In genomic region chr12:12786371-12786715, GRCh38 we compare ENCODE assay signal across 8 cellular contexts. TPM values are rescaled to one million over a fixed set of nuclear protein-coding genes. Genes with fewer than 3 reads are reported as not detected.
A peak's percentile ranks its signal among the peaks of the same experiment; 100 is the strongest.
DNase-seq lines count a peak whose midpoint lies in the region; ATAC-seq and TF ChIP-seq lines count a peak whose summit lies in the region.

No MANE protein-coding gene starts in this region.

- peak overlapping the region; percentile 69 to 86 (median 81) for H3K9ac ChIP-seq in BLaER1 treated with 17β-estradiol and CSF1 and Interleukin-3, amounts not matched to agents 10 nM and 100 nM

- H3K36me3 ChIP-seq in BLaER1 treated with 17β-estradiol and CSF1 and Interleukin-3, amounts not matched to agents 10 nM and 100 nM = no peaks in the 10 kb centered on the region
- H3K36me3 ChIP-seq in gastroesophageal sphincter = no peaks in the 10 kb centered on the region
- no peaks in the 10 kb centered on the region for H3K36me3 ChIP-seq in sigmoid colon

- ATAC-seq in gastroesophageal sphincter (no peak), HG02763 (IDR thresholded peaks at IDR 0.05; ENCODE audit: unreplicated experiment) (no peak), GM19452 (IDR thresholded peaks at IDR 0.05; ENCODE audit: unreplicated experiment) (no peak)

- TF ChIP-seq POLR2A in gastroesophageal sphincter (IDR thresholded peaks at IDR 0.05) (no peak), sigmoid colon (IDR thresholded peaks at IDR 0.05) (no peak)

- H3K9me3 ChIP-seq in BLaER1 treated with 17β-estradiol and CSF1 and Interleukin-3, amounts not matched to agents 10 nM and 100 nM (replicated peaks in 1 of 11) = no peaks in the 10 kb centered on the region
- H3K9me3 ChIP-seq in gastroesophageal sphincter (no peaks in the 10 kb centered on the region), sigmoid colon (no peaks in the 10 kb centered on the region)

- WGBS in gastroesophageal sphincter (ENCODE audit: low coverage in 1 of 2), 2 donors = 26 to 39% methylated on average over 2 to 4 of the region's 4 CpGs
- 11 to 26% methylated on average over 4 of the region's 4 CpGs for WGBS in sigmoid colon, 2 donors

- intact Hi-C loops in sigmoid colon (cut with DNase I) = loop anchor here (2.0 to 10.0 kb wide), 4 partner anchors 62 to 428 kb away; partner anchors contain the start of gene GPRC5A

- H4K20me1 ChIP-seq in BLaER1 treated with 17β-estradiol and CSF1 and Interleukin-3, amounts not matched to agents 10 nM and 100 nM = no peaks in the 10 kb centered on the region

- peaks cover 4% of the 10 kb centered on the region for H3K36me3 Mint-ChIP-seq in HFFc6 (ENCODE audit: low read depth)

- H3K4me2 ChIP-seq in BLaER1 treated with 17β-estradiol and CSF1 and Interleukin-3, amounts not matched to agents 10 nM and 100 nM = peak overlapping the region; percentile 91 to 97 (median 95)

- H3K4me3 Mint-ChIP-seq in HFFc6 = peak overlapping the region; percentile 85

- H3K9me3 Mint-ChIP-seq in HFFc6 = no peaks in the 10 kb centered on the region

- DNase-seq in HFFc6 (no peak), sigmoid colon (no peak), COR-L47 (lab: John Stamatoyannopoulos, UW) (no peak)

- peak overlapping the region; percentile 88 for H3K27ac Mint-ChIP-seq in HFFc6

- H3K4me3 ChIP-seq in BLaER1 treated with 17β-estradiol and CSF1 and Interleukin-3, amounts not matched to agents 10 nM and 100 nM = peak overlapping the region; percentile 55 to 77 (median 64)
- peak overlapping the region; percentile 38 to 74 for H3K4me3 ChIP-seq in gastroesophageal sphincter
- peak overlapping the region; percentile 39 to 70 (median 58) for H3K4me3 ChIP-seq in sigmoid colon

- no peaks in the 10 kb centered on the region; a peak in 1 of 22 replicates for H3K27me3 ChIP-seq in BLaER1 treated with 17β-estradiol and CSF1 and Interleukin-3, amounts not matched to agents 10 nM and 100 nM
- no peaks in the 10 kb centered on the region for H3K27me3 ChIP-seq in gastroesophageal sphincter
- H3K27me3 ChIP-seq in sigmoid colon = no peaks in the 10 kb centered on the region

- no peak for TF ChIP-seq EP300 in gastroesophageal sphincter (IDR thresholded peaks at IDR 0.05)
- no peak for TF ChIP-seq EP300 in sigmoid colon (IDR thresholded peaks at IDR 0.05)

- peaks cover 28 to 54% (median 49%) of the 10 kb centered on the region in 10 experiments for H3K4me1 ChIP-seq in BLaER1 treated with 17β-estradiol and CSF1 and Interleukin-3, amounts not matched to agents 10 nM and 100 nM
- H3K4me1 ChIP-seq in gastroesophageal sphincter (peaks cover 0 to 31% (median 9%) of the 10 kb centered on the region in 3 donors), sigmoid colon (peaks cover 0 to 33% (median 24%) of the 10 kb centered on the region in 4 donors)

- TF ChIP-seq CTCF in HFFc6 (IDR thresholded peaks at IDR 0.05) = no peak
- no peak for TF ChIP-seq CTCF in VCaP (conservative IDR thresholded peaks at IDR 0.05)
- TF ChIP-seq CTCF in gastroesophageal sphincter (IDR thresholded peaks at IDR 0.05) = no peak
- no peak for TF ChIP-seq CTCF in sigmoid colon (IDR thresholded peaks at IDR 0.05)

- peak overlapping the region in 10 of 11 experiments; percentile 56 to 87 (median 83); a peak in 17 of 22 replicates for H3K27ac ChIP-seq in BLaER1 treated with 17β-estradiol and CSF1 and Interleukin-3, amounts not matched to agents 10 nM and 100 nM
- H3K27ac ChIP-seq in VCaP (peak overlapping the region; percentile 81), gastroesophageal sphincter (peak overlapping the region; percentile 51 to 98 (median 92)), sigmoid colon (peak overlapping the region; percentile 87 to 96 (median 88))

- peaks cover 51% of the 10 kb centered on the region for H3K4me1 Mint-ChIP-seq in HFFc6 (ENCODE audit: low read depth)

- H3K27me3 Mint-ChIP-seq in HFFc6 (ENCODE audit: insufficient read depth) = no peaks in the 10 kb centered on the region

RNA-seq across cellular contexts. Expression of gene APOLD1, which starts 0.9 kb away (rescaled TPM):
- 1 to 10 TPM; 5.0 to 8.6 (median 6.6) TPM for total RNA-seq in HFFc6 (2021; fragmentation: NEBNext Ultra II Directional; extraction: Animal tissue kit (Norgen Biotek cat#: 25700))
- total RNA-seq in gastroesophageal sphincter (10 to 100 TPM; 16.2 to 33.4 (median 22.8) TPM), sigmoid colon (10 to 100 TPM; 13.9 to 24.8 (median 19.9) TPM)
- 1 to 10 TPM in 2 of 3 donors, under 1 TPM in 1; 0.46 to 8.0 (median 6.0) TPM for polyA plus RNA-seq in sigmoid colon

RNA-seq across cellular contexts. Expression of gene DDX47, which starts 26.8 kb away (rescaled TPM):
- 10 to 100 TPM; 87.6 to 97.3 (median 94.2) TPM for total RNA-seq in HFFc6 (2021; fragmentation: NEBNext Ultra II Directional; extraction: Animal tissue kit (Norgen Biotek cat#: 25700))
- 10 to 100 TPM; 49.2 to 66.7 (median 60.2) TPM for total RNA-seq in gastroesophageal sphincter
- 10 to 100 TPM; 42.9 to 56.9 (median 49.7) TPM for total RNA-seq in sigmoid colon
- polyA plus RNA-seq in sigmoid colon = 10 to 100 TPM; 22.8 to 33.3 (median 26.1) TPM
